In the genomic region with DNA sequence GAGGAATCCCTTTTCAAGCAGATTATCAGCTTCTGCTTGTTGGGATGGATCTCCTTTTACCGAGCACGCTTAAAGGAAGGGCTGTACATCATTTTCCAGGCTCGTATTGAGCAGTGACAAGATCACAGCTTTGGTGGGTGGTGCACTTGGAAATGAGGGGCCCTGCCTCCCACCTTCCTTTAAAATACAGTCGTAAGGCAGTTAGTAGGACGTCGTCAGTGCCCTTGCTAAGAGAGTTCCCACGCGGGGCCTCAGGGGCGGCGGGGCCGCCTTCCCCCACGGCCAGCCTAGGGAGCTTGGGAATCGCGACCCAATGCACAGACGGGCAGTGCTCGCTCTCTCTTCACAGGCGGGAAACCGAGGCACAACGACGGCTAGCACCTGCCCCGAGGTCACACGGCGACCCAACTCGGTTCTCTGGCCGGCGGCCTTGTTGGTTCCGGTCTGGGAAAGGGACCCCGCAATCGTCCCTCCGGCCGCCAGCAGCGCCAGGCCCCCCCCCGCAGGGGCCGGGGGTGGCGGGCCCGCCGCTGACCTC, we compare ENCODE assay signal across 2 cellular contexts.
TF ChIP-seq lines count a peak whose summit lies in the region.

No MANE protein-coding gene starts in this region.

TF ChIP-seq in HCT116, 20 proteins besides CTCF, POLR2A, EP300 and RAD21 (continued from another document):
- TF ChIP-seq TCF7L2 (IDR thresholded peaks at IDR 0.05; ENCODE audit: borderline replicate concordance, extremely low read depth, insufficient read depth, insufficient read length) (no peak), ELF1 (IDR thresholded peaks at IDR 0.05; ENCODE audit: borderline replicate concordance, low read depth) (no peak), SP1 (IDR thresholded peaks at IDR 0.05; ENCODE audit: low read depth) (no peak), ZFX (IDR thresholded peaks at IDR 0.05) (no peak), JUND (IDR thresholded peaks at IDR 0.05) (no peak), ZNF274 (IDR thresholded peaks at IDR 0.05; ENCODE audit: low read depth, low read length) (no peak), FOSL1 (IDR thresholded peaks at IDR 0.05; ENCODE audit: low read depth) (no peak), EZH2 (IDR thresholded peaks at IDR 0.05) (no peak)
- TF ChIP-seq, protein P1, sequence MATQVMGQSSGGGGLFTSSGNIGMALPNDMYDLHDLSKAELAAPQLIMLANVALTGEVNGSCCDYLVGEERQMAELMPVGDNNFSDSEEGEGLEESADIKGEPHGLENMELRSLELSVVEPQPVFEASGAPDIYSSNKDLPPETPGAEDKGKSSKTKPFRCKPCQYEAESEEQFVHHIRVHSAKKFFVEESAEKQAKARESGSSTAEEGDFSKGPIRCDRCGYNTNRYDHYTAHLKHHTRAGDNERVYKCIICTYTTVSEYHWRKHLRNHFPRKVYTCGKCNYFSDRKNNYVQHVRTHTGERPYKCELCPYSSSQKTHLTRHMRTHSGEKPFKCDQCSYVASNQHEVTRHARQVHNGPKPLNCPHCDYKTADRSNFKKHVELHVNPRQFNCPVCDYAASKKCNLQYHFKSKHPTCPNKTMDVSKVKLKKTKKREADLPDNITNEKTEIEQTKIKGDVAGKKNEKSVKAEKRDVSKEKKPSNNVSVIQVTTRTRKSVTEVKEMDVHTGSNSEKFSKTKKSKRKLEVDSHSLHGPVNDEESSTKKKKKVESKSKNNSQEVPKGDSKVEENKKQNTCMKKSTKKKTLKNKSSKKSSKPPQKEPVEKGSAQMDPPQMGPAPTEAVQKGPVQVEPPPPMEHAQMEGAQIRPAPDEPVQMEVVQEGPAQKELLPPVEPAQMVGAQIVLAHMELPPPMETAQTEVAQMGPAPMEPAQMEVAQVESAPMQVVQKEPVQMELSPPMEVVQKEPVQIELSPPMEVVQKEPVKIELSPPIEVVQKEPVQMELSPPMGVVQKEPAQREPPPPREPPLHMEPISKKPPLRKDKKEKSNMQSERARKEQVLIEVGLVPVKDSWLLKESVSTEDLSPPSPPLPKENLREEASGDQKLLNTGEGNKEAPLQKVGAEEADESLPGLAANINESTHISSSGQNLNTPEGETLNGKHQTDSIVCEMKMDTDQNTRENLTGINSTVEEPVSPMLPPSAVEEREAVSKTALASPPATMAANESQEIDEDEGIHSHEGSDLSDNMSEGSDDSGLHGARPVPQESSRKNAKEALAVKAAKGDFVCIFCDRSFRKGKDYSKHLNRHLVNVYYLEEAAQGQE (IDR thresholded peaks at IDR 0.05; ENCODE audit: low read depth), result no peak
- TF ChIP-seq, protein P2, sequence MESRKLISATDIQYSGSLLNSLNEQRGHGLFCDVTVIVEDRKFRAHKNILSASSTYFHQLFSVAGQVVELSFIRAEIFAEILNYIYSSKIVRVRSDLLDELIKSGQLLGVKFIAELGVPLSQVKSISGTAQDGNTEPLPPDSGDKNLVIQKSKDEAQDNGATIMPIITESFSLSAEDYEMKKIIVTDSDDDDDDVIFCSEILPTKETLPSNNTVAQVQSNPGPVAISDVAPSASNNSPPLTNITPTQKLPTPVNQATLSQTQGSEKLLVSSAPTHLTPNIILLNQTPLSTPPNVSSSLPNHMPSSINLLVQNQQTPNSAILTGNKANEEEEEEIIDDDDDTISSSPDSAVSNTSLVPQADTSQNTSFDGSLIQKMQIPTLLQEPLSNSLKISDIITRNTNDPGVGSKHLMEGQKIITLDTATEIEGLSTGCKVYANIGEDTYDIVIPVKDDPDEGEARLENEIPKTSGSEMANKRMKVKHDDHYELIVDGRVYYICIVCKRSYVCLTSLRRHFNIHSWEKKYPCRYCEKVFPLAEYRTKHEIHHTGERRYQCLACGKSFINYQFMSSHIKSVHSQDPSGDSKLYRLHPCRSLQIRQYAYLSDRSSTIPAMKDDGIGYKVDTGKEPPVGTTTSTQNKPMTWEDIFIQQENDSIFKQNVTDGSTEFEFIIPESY (IDR thresholded peaks at IDR 0.05; ENCODE audit: extremely low read depth, insufficient replicate concordance, low read length), result no peak

TF ChIP-seq in WTC11, 78 proteins besides CTCF, POLR2A, EP300 and RAD21:
- TF ChIP-seq, protein P3, sequence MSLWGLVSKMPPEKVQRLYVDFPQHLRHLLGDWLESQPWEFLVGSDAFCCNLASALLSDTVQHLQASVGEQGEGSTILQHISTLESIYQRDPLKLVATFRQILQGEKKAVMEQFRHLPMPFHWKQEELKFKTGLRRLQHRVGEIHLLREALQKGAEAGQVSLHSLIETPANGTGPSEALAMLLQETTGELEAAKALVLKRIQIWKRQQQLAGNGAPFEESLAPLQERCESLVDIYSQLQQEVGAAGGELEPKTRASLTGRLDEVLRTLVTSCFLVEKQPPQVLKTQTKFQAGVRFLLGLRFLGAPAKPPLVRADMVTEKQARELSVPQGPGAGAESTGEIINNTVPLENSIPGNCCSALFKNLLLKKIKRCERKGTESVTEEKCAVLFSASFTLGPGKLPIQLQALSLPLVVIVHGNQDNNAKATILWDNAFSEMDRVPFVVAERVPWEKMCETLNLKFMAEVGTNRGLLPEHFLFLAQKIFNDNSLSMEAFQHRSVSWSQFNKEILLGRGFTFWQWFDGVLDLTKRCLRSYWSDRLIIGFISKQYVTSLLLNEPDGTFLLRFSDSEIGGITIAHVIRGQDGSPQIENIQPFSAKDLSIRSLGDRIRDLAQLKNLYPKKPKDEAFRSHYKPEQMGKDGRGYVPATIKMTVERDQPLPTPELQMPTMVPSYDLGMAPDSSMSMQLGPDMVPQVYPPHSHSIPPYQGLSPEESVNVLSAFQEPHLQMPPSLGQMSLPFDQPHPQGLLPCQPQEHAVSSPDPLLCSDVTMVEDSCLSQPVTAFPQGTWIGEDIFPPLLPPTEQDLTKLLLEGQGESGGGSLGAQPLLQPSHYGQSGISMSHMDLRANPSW (CRISPR knock-in tag; conservative IDR thresholded peaks at IDR 0.05; ENCODE audit: low read depth), result no peak
- no peak for TF ChIP-seq TEAD1 (CRISPR knock-in tag; IDR thresholded peaks at IDR 0.05)
- TF ChIP-seq TCF7 (CRISPR knock-in tag; IDR thresholded peaks at IDR 0.05; ENCODE audit: low read depth), result peak; percentile 10; the same call in 1 of the 2 replicates
- TF ChIP-seq, protein P4, sequence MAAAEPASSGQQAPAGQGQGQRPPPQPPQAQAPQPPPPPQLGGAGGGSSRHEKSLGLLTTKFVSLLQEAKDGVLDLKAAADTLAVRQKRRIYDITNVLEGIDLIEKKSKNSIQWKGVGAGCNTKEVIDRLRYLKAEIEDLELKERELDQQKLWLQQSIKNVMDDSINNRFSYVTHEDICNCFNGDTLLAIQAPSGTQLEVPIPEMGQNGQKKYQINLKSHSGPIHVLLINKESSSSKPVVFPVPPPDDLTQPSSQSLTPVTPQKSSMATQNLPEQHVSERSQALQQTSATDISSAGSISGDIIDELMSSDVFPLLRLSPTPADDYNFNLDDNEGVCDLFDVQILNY (CRISPR knock-in tag; IDR thresholded peaks at IDR 0.05), result no peak
- no peak for TF ChIP-seq SOX15 (CRISPR knock-in tag; IDR thresholded peaks at IDR 0.05)
- peak; percentile 44; the same call in 1 of the 2 replicates for TF ChIP-seq FOXP1 (CRISPR knock-in tag; IDR thresholded peaks at IDR 0.05; ENCODE audit: borderline replicate concordance)
- no peak for TF ChIP-seq ZNF317 (CRISPR knock-in tag; IDR thresholded peaks at IDR 0.05; ENCODE audit: borderline replicate concordance, low read depth)
